In the genomic region with DNA sequence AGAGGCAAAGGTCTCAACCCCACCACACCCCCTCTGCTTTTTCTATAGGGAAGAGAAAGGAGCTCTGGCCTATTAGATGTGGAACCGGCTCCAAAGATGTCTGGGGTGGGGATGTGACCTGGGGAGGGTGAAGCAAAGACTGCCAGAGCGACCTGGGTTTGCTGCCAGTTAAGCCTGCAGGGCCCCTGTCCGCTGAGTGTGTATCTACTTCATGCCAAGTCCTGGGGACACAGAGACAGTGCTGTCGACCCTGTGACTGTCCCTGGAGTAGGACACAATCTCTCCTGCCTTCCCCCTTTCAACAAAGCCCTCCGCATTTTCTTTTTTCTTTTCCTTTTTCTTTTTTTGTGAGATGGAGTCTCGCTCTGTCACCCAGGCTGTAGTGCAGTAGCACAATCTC, we compare ENCODE assay signal across 8 cellular contexts. TPM values are rescaled to one million over a fixed set of nuclear protein-coding genes. Genes with fewer than 3 reads are reported as not detected.
"Had no signal": no experiment of that assay in that cellular context is flagged by ENCODE, and none has a peak within 500 bp of the region (broad histone marks: within the 10 kb centered on the region; RNA-seq: fewer than 3 reads in every experiment).

No MANE protein-coding gene starts in this region.

RNA-seq across cellular contexts. Expression of a gene that starts 6.6 kb away (rescaled TPM):
- total RNA-seq: LHCN-M2, MCF 10A, NCI-H460, OCI-LY7, PC-9, RPMI7951, SJSA1 had no signal
- polyA plus RNA-seq: SK-N-SH had no signal

RNA-seq across cellular contexts. Expression of a gene that starts 25.9 kb away (rescaled TPM):
- total RNA-seq: LHCN-M2, MCF 10A, NCI-H460, OCI-LY7, PC-9, RPMI7951, SJSA1 had no signal
- polyA plus RNA-seq: SK-N-SH had no signal

RNA-seq across cellular contexts. Expression of a gene that starts 44.2 kb away (rescaled TPM):
- total RNA-seq: LHCN-M2, MCF 10A, NCI-H460, OCI-LY7, PC-9, SJSA1 had no signal
